In genomic region chr3:38186781-38187180, GRCh38 we compare ENCODE assay signal across 8 cellular contexts. TPM values are rescaled to one million over a fixed set of nuclear protein-coding genes. Genes with fewer than 3 reads are reported as not detected.
"Had no signal": no experiment of that assay in that cellular context is flagged by ENCODE, and none has a peak within 500 bp of the region (broad histone marks: within the 10 kb centered on the region; RNA-seq: fewer than 3 reads in every experiment).

No MANE protein-coding gene starts in this region.

- H3K4me2 ChIP-seq: KMS-11 had no signal

- H3K9ac ChIP-seq: KMS-11 had no signal

- DNase-seq: IMR-90, KBM-7, KG1 had no signal

- FAIRE-seq: HepG2, HTR-8/SVneo had no signal

- H3K27ac ChIP-seq: HL-60, KMS-11 had no signal

- ATAC-seq: HepG2 had no signal

RNA-seq across cellular contexts. Expression of gene MYD88, which starts 48.3 kb away (rescaled TPM):
- total RNA-seq: HT1080 had no signal
